In genomic region chr17:79852748-79853147, GRCh38 we compare ENCODE assay signal across 8 cellular contexts. TPM values are rescaled to one million over a fixed set of nuclear protein-coding genes. Genes with fewer than 3 reads are reported as not detected.
DNase-seq lines count a peak whose midpoint lies in the region; ATAC-seq and TF ChIP-seq lines count a peak whose summit lies in the region.

No MANE protein-coding gene starts in this region.

- no peak for TF ChIP-seq RAD21 in SK-N-SH (IDR thresholded peaks at IDR 0.05; ENCODE audit: low read length)

- no peaks in the 10 kb centered on the region for H3K79me2 ChIP-seq in SK-N-SH (ENCODE audit: insufficient read depth)

- no peak for TF ChIP-seq POLR2A in esophagus muscularis mucosa (IDR thresholded peaks at IDR 0.05; ENCODE audit: low read depth)

- 54% methylated on average over 5 of the region's 5 CpGs for WGBS in SK-N-SH (ENCODE audit: low lambda C conversion rate)
- 30% methylated on average over 5 of the region's 5 CpGs for WGBS in esophagus muscularis mucosa

- H3K27me3 ChIP-seq in SK-N-SH (ENCODE audit: insufficient read depth), result peaks cover 4% of the 10 kb centered on the region; the same call in 1 of the 2 replicates
- no peaks in the 10 kb centered on the region for H3K27me3 ChIP-seq in SJSA1 (replicated peaks)
- peaks cover 0 to 26% (median 0%) of the 10 kb centered on the region in 4 donors for H3K27me3 ChIP-seq in esophagus muscularis mucosa

- TF ChIP-seq EP300 in SK-N-SH (IDR thresholded peaks at IDR 0.05; ENCODE audit: borderline replicate concordance in 1 of 2, low read depth in 1 of 2, low read length in 1 of 2), result no peak
- no peak for TF ChIP-seq EP300 in esophagus muscularis mucosa (IDR thresholded peaks at IDR 0.05)

- no peaks in the 10 kb centered on the region for H4K20me1 ChIP-seq in SK-N-SH (ENCODE audit: insufficient read depth)

- POLR2A ChIA-PET in SK-N-SH (lab: Yijun Ruan, JAX), result interaction anchor here (0.6 kb wide), 1 partner anchor 1298 kb away, joined by 3 read pairs; no protein-coding TSS in a partner anchor

- H3K4me2 ChIP-seq in SK-N-SH, result peak overlapping the region; percentile 42; the same call in 1 of the 2 replicates

- H2AFZ ChIP-seq in SK-N-SH (ENCODE audit: low read depth), result peak overlapping the region; percentile 86

- H3F3A ChIP-seq in SK-N-SH (replicated peaks; ENCODE audit: insufficient read depth), result no peaks in the 10 kb centered on the region

- no peaks in the 10 kb centered on the region for H3K9me2 ChIP-seq in SK-N-SH

- DNase-seq in SK-N-SH, result no peak
- DNase-seq in SJSA1 (ENCODE audit: low read depth in 1 of 2, low spot score in 2 of 2), result peak in 1 of 2 experiments; percentile 81
- DNase-seq in esophagus muscularis mucosa (ENCODE audit: extremely low spot score), result no peak
- DNase-seq in stimulated activated naive CD8-positive, alpha-beta T cell treated with anti-CD3 and anti-CD28 coated beads, Interleukin-15, Interleukin-2, amounts not matched to agents 100 U/mL and 50 U/mL, for 24 hours, result no peak
- DNase-seq in middle frontal gyrus (ENCODE audit: extremely low spot score, low spot score), result no peak

- H3K9me3 ChIP-seq in SK-N-SH, result no peaks in the 10 kb centered on the region
- H3K9me3 ChIP-seq in SJSA1 (replicated peaks), result no peaks in the 10 kb centered on the region
- no peaks in the 10 kb centered on the region for H3K9me3 ChIP-seq in esophagus muscularis mucosa

- H3K36me3 ChIP-seq in SK-N-SH (replicated peaks in 1 of 2; ENCODE audit: control insufficient read depth in 1 of 2, insufficient read depth in 2 of 2, low read length in 1 of 2), result no peaks in the 10 kb centered on the region
- no peaks in the 10 kb centered on the region for H3K36me3 ChIP-seq in SJSA1
- no peaks in the 10 kb centered on the region for H3K36me3 ChIP-seq in esophagus muscularis mucosa

- H3K27ac ChIP-seq in SK-N-SH (ENCODE audit: low read depth in 2 of 2, low read length in 1 of 2) (no peak overlapping the region), SJSA1 (peak overlapping the region; percentile 77), esophagus muscularis mucosa (replicated peaks in 1 of 4) (no peak overlapping the region)

- H3K9ac ChIP-seq in SK-N-SH, result no peak overlapping the region

- peaks cover 3 to 12% of the 10 kb centered on the region in 2 experiments; a peak in 1 of 4 replicates for H3K4me1 ChIP-seq in SK-N-SH (ENCODE audit: control insufficient read depth in 1 of 2, insufficient read depth in 2 of 2, low read depth in 1 of 2, low read length in 1 of 2)
- peaks cover 43% of the 10 kb centered on the region for H3K4me1 ChIP-seq in SJSA1 (replicated peaks)
- H3K4me1 ChIP-seq in esophagus muscularis mucosa, result peaks cover 0 to 9% (median 6%) of the 10 kb centered on the region in 4 donors

- H3K4me3 ChIP-seq in SK-N-SH (ENCODE audit: low read depth in 2 of 2, low read length in 1 of 2) (no peak overlapping the region; a peak in 1 of 4 replicates), SJSA1 (peak overlapping the region; percentile 20), esophagus muscularis mucosa (peak overlapping the region in 3 of 4 donors; percentile 3 to 34 (median 15))

- ATAC-seq in SK-N-SH treated with all-trans-retinoic acid at 6 μM for 48 hours (no peak), GM18867 (IDR thresholded peaks at IDR 0.05; ENCODE audit: unreplicated experiment) (no peak), HG03280 (IDR thresholded peaks at IDR 0.05; ENCODE audit: unreplicated experiment) (no peak)
- ATAC-seq in stimulated activated naive CD8-positive, alpha-beta T cell treated with anti-CD3 and anti-CD28 coated beads, Interleukin-15, Interleukin-2, amounts not matched to agents 100 U/mL and 50 U/mL, for 24 hours, result peak; percentile 38

- CTCF ChIA-PET in SK-N-SH (lab: Yijun Ruan, JAX), result interaction anchor here (1.6 kb wide), 1 partner anchor 132 kb away, joined by 3 read pairs; no protein-coding TSS in a partner anchor

- TF ChIP-seq CTCF in SK-N-SH (IDR thresholded peaks at IDR 0.05) (no peak), esophagus muscularis mucosa (IDR thresholded peaks at IDR 0.05) (no peak)

- intact Hi-C loops in esophagus muscularis mucosa (cut with DNase I), result no loop called here

TF ChIP-seq in SK-N-SH, 30 proteins besides CTCF, POLR2A, EP300 and RAD21 (continues in another document):
- TF ChIP-seq NRF1 (IDR thresholded peaks at IDR 0.05; ENCODE audit: low read depth, low read length), result no peak
- TF ChIP-seq FOXM1 (IDR thresholded peaks at IDR 0.05; ENCODE audit: low read depth), result no peak
- TF ChIP-seq CHD2 (IDR thresholded peaks at IDR 0.05; ENCODE audit: low read length, partially characterized antibody), result no peak
- TF ChIP-seq EZH2phosphoT487 (IDR thresholded peaks at IDR 0.05; ENCODE audit: borderline replicate concordance, low read depth), result no peak
- TF ChIP-seq JUND (IDR thresholded peaks at IDR 0.05), result no peak
- TF ChIP-seq USF1 (IDR thresholded peaks at IDR 0.05; ENCODE audit: borderline replicate concordance, low read depth), result no peak
- TF ChIP-seq MAX (IDR thresholded peaks at IDR 0.05; ENCODE audit: low read depth), result no peak
- no peak for TF ChIP-seq TCF12 (IDR thresholded peaks at IDR 0.05)
- TF ChIP-seq IRF3 (IDR thresholded peaks at IDR 0.05; ENCODE audit: low read depth, low read length), result no peak
- no peak for TF ChIP-seq MXI1 (IDR thresholded peaks at IDR 0.05; ENCODE audit: low read depth, low read length)
- no peak for TF ChIP-seq GATA2 (CRISPR knock-in tag; IDR thresholded peaks at IDR 0.05)
- no peak for TF ChIP-seq TAF1 (IDR thresholded peaks at IDR 0.05; ENCODE audit: borderline replicate concordance, low read depth, low read length)

TF ChIP-seq in SK-N-SH treated with all-trans-retinoic acid at 6 μM for 48 hours, 23 proteins besides CTCF, POLR2A, EP300 and RAD21 (continues in another document):
- TF ChIP-seq ARNTL (CRISPR knock-in tag; IDR thresholded peaks at IDR 0.05; ENCODE audit: borderline replicate concordance, low read depth), result no peak
- no peak for TF ChIP-seq CSRNP3 (CRISPR knock-in tag; IDR thresholded peaks at IDR 0.05)
- no peak for TF ChIP-seq ZC3H10 (CRISPR knock-in tag; IDR thresholded peaks at IDR 0.05)
- TF ChIP-seq ZNF565 (CRISPR knock-in tag; conservative IDR thresholded peaks at IDR 0.05; ENCODE audit: low read depth), result no peak
- TF ChIP-seq ZNF70 (CRISPR knock-in tag; IDR thresholded peaks at IDR 0.05), result no peak
- TF ChIP-seq GLIS3 (CRISPR knock-in tag; IDR thresholded peaks at IDR 0.05), result no peak
- no peak for TF ChIP-seq TOX (CRISPR knock-in tag; IDR thresholded peaks at IDR 0.05; ENCODE audit: borderline replicate concordance)
- TF ChIP-seq SNAI2 (CRISPR knock-in tag; IDR thresholded peaks at IDR 0.05), result no peak
- TF ChIP-seq OSR1 (CRISPR knock-in tag; IDR thresholded peaks at IDR 0.05), result no peak
- no peak for TF ChIP-seq PPARA (CRISPR knock-in tag; IDR thresholded peaks at IDR 0.05; ENCODE audit: borderline replicate concordance)
- TF ChIP-seq CSDC2 (CRISPR knock-in tag; IDR thresholded peaks at IDR 0.05), result no peak
- no peak for TF ChIP-seq BACH2 (CRISPR knock-in tag; IDR thresholded peaks at IDR 0.05; ENCODE audit: borderline replicate concordance)
- no peak for TF ChIP-seq PATZ1 (CRISPR knock-in tag; IDR thresholded peaks at IDR 0.05; ENCODE audit: borderline replicate concordance)

RNA-seq across cellular contexts. Expression of gene CBX4, which starts 13.5 kb away (rescaled TPM):
- 16.6 and 21.9 TPM in 2 replicates for polyA plus RNA-seq in SK-N-SH (2012; rRNA removed)
- 11.0 and 13.2 TPM in 2 replicates for polyA plus RNA-seq in SK-N-SH (2012; cell fraction: cytosol; rRNA removed)
- 23.6 and 29.2 TPM in 2 replicates for polyA plus RNA-seq in SK-N-SH (2012; cell fraction: nucleus; rRNA removed)
- total RNA-seq in SJSA1 (2014; rRNA removed; shearing (Covaris generic)), result 52.1 and 53.3 TPM in 2 replicates
- total RNA-seq in esophagus muscularis mucosa, result 10 to 100 TPM in 3 of 4 donors, 1 to 10 TPM in 1; 6.6 to 14.1 (median 12.3) TPM

RNA-seq across cellular contexts. Expression of gene CBX8, which starts 55.9 kb away (rescaled TPM):
- 2.1 and 2.9 TPM in 2 replicates for polyA plus RNA-seq in SK-N-SH (2012; rRNA removed)
- polyA plus RNA-seq in SK-N-SH (2012; cell fraction: cytosol; rRNA removed), result 2.0 and 2.8 TPM in 2 replicates
- polyA plus RNA-seq in SK-N-SH (2012; cell fraction: nucleus; rRNA removed), result 6.1 and 6.5 TPM in 2 replicates
- total RNA-seq in SJSA1 (2014; rRNA removed; shearing (Covaris generic)), result 9.0 and 21.0 TPM in 2 replicates
- total RNA-seq in esophagus muscularis mucosa, result 1 to 10 TPM; 1.7 to 7.5 (median 2.6) TPM

Comparison
In these comparisons a context has a peak if more than half of its experiments do, and no peak if none do; other contexts are left out.
1. H3K4me3 ChIP-seq: peak in SJSA1 (single experiment) and esophagus muscularis mucosa (3 of 4); none in SK-N-SH (0 of 2).